Comparison of ENCODE assay signal across 13 cellular contexts in the genomic region with DNA sequence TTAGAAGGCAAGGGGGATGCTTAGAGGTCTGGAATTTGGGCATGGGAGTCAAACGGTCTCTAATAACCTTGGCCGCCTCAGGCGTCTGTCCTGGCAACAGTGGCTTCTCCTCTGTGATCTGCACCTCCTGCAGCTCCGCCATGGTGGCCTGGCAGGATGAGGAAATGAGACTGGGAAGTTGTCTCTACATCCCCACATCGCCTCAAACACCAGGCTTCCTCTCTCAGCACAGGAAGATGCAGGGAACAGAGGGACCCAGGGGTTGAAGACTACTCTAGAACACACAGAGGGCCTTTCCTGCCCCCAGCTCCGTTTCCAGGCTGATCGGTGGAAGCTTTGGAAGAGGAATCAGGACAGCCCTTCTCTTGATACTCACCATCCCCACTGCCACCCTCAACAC. TPM values are rescaled to one million over a fixed set of nuclear protein-coding genes. Genes with fewer than 3 reads are reported as not detected.
DNase-seq lines count a peak whose midpoint lies in the region; ATAC-seq and TF ChIP-seq lines count a peak whose summit lies in the region.
"Had no signal": no experiment of that assay in that cellular context is flagged by ENCODE, and none has a peak within 500 bp of the region (broad histone marks: within the 10 kb centered on the region; RNA-seq: fewer than 3 reads in every experiment).

No MANE protein-coding gene starts in this region.

- no peak overlapping the region for H2AFZ ChIP-seq in osteoblast (ENCODE audit: low read length)

- TF ChIP-seq CTCF in cardiac muscle cell (IDR thresholded peaks at IDR 0.05; ENCODE audit: low read depth, low read length): no peak
- no peak for TF ChIP-seq CTCF in osteoblast (IDR thresholded peaks at IDR 0.05; ENCODE audit: extremely low read depth, low read depth, low read length)

- no peaks in the 10 kb centered on the region for H3K9me3 ChIP-seq in cardiac muscle cell (ENCODE audit: low read depth)
- no peaks in the 10 kb centered on the region for H3K9me3 ChIP-seq in osteoblast (ENCODE audit: low read depth, low read length)

- no peaks in the 10 kb centered on the region for H3K79me2 ChIP-seq in osteoblast (ENCODE audit: insufficient read depth, low read length)

- no peaks in the 10 kb centered on the region for H3K27me3 ChIP-seq in cardiac muscle cell
- peaks cover 66% of the 10 kb centered on the region for H3K27me3 ChIP-seq in osteoblast (ENCODE audit: insufficient read depth, low read length)

- H3K4me2 ChIP-seq in osteoblast (ENCODE audit: insufficient read depth, low read length): no peak overlapping the region

- ATAC-seq in left cardiac atrium (no peak), left ventricle myocardium superior (no peak), HG03135 (IDR thresholded peaks at IDR 0.05; ENCODE audit: unreplicated experiment) (no peak), HG03432 (IDR thresholded peaks at IDR 0.05; ENCODE audit: unreplicated experiment) (no peak)
- ATAC-seq: esophagus mucosa had no signal

- H3K4me1 ChIP-seq in cardiac muscle cell (ENCODE audit: low read depth) (peaks cover 35% of the 10 kb centered on the region), osteoblast (ENCODE audit: insufficient read depth, low read length) (no peaks in the 10 kb centered on the region)

- intact Hi-C loops in left cardiac atrium (cut with DNase I) (no loop called here), left ventricle myocardium superior (cut with micrococcal nuclease) (no loop called here)

- H3K36me3 ChIP-seq in cardiac muscle cell (peaks cover 23% of the 10 kb centered on the region), osteoblast (ENCODE audit: insufficient read depth, low read length) (no peaks in the 10 kb centered on the region)

- no peak overlapping the region for H3K27ac ChIP-seq in cardiac muscle cell
- H3K27ac ChIP-seq in osteoblast (ENCODE audit: low read depth, low read length): no peak overlapping the region

- no peaks in the 10 kb centered on the region for H4K20me1 ChIP-seq in osteoblast (ENCODE audit: insufficient read depth, low read length)

- DNase-seq in cardiac muscle cell (ENCODE audit: low read depth in 1 of 2, low spot score in 1 of 2) (no peak), left cardiac atrium (no peak), left ventricle myocardium superior (peak; percentile 57), osteoblast (ENCODE audit: insufficient read length, low spot score, missing footprints) (peak; percentile 51), NCI-H2227 (lab: John Stamatoyannopoulos, UW; ENCODE audit: unreplicated experiment) (no peak), NCI-H128 (lab: John Stamatoyannopoulos, UW; ENCODE audit: unreplicated experiment) (no peak)
- DNase-seq: ACHN, NCI-H1694 had no signal

- peak overlapping the region; percentile 65 for H3K4me3 ChIP-seq in cardiac muscle cell
- H3K4me3 ChIP-seq in osteoblast (ENCODE audit: insufficient read depth, low read length): no peak overlapping the region

RNA-seq across cellular contexts. Expression of a gene that starts 1.7 kb away (rescaled TPM):
- total RNA-seq in cardiac muscle cell (218 and 234 TPM in 2 replicates), left cardiac atrium (100 to 1,000 TPM; 212 to 215 TPM), left ventricle myocardium superior (315 TPM), osteoblast (under 0.01 TPM in 1 of 2 replicates, not detected in the other)
- 386 and 423 TPM in 2 replicates for polyA plus RNA-seq in cardiac muscle cell

RNA-seq across cellular contexts. Expression of a gene that starts 6.8 kb away (rescaled TPM):
- 0.92 TPM in 1 of 2 replicates, not detected in the other for total RNA-seq in cardiac muscle cell
- polyA plus RNA-seq in cardiac muscle cell: 0.39 and 1.9 TPM in 2 replicates
- total RNA-seq in left cardiac atrium: 1 to 10 TPM in 1 of 2 donors, under 1 TPM in 1; 0.44 to 1.6 TPM
- total RNA-seq in left ventricle myocardium superior: 1.2 TPM
- not detected in 2 replicates for total RNA-seq in osteoblast
- total RNA-seq: aorta; esophagus mucosa; T-helper 1 cell treated with Interleukin-12 subunit alpha and Interleukin-12 subunit beta and Interleukin-4 antibody, amounts not matched to agents 30 ng/mL and 1 ng/mL, for 36 hours had no signal
- polyA plus RNA-seq: aorta had no signal

RNA-seq across cellular contexts. Expression of a gene that starts 11.4 kb away (rescaled TPM):
- total RNA-seq in cardiac muscle cell: not detected in 2 replicates
- polyA plus RNA-seq in cardiac muscle cell: 0.84 TPM in 1 of 2 replicates, not detected in the other
- total RNA-seq in left cardiac atrium: not detected
- total RNA-seq in left ventricle myocardium superior: not detected
- not detected in 2 replicates for total RNA-seq in osteoblast
- total RNA-seq: aorta; esophagus mucosa; T-helper 1 cell treated with Interleukin-12 subunit alpha and Interleukin-12 subunit beta and Interleukin-4 antibody, amounts not matched to agents 30 ng/mL and 1 ng/mL, for 36 hours had no signal

RNA-seq across cellular contexts. Expression of a gene that starts 19.0 kb away (rescaled TPM):
- total RNA-seq in cardiac muscle cell (not detected in 2 replicates), left cardiac atrium (not detected), left ventricle myocardium superior (not detected), osteoblast (not detected in 2 replicates)
- not detected in 2 replicates for polyA plus RNA-seq in cardiac muscle cell
- total RNA-seq: aorta; T-helper 1 cell treated with Interleukin-12 subunit alpha and Interleukin-12 subunit beta and Interleukin-4 antibody, amounts not matched to agents 30 ng/mL and 1 ng/mL, for 36 hours had no signal
- polyA plus RNA-seq: aorta had no signal

RNA-seq across cellular contexts. Expression of a gene that starts 24.1 kb away (rescaled TPM):
- 0.14 TPM in 1 of 2 replicates, not detected in the other for total RNA-seq in cardiac muscle cell
- not detected in 2 replicates for polyA plus RNA-seq in cardiac muscle cell
- not detected for total RNA-seq in left cardiac atrium
- total RNA-seq in left ventricle myocardium superior: not detected
- total RNA-seq in osteoblast: 0.72 TPM in 1 of 2 replicates, not detected in the other
- total RNA-seq: aorta had no signal
- polyA plus RNA-seq: aorta had no signal

Comparison
In these comparisons a context has a peak if more than half of its experiments do, and no peak if none do; other contexts are left out.
1. DNase-seq: peak in left ventricle myocardium superior (single experiment) and osteoblast (single experiment); none in cardiac muscle cell (0 of 2), left cardiac atrium (single experiment), NCI-H2227 (single experiment) and NCI-H128 (single experiment).
2. RNA of a gene that starts 1.7 kb away (total RNA-seq): 315 TPM in left ventricle myocardium superior (single experiment), 218 to 234 TPM in cardiac muscle cell and 212 to 215 TPM in left cardiac atrium; under 0.01 TPM in osteoblast; every median in the first group is over 100 times any median in the second.